Comparison of ENCODE assay signal across 8 cellular contexts in the genomic region with DNA sequence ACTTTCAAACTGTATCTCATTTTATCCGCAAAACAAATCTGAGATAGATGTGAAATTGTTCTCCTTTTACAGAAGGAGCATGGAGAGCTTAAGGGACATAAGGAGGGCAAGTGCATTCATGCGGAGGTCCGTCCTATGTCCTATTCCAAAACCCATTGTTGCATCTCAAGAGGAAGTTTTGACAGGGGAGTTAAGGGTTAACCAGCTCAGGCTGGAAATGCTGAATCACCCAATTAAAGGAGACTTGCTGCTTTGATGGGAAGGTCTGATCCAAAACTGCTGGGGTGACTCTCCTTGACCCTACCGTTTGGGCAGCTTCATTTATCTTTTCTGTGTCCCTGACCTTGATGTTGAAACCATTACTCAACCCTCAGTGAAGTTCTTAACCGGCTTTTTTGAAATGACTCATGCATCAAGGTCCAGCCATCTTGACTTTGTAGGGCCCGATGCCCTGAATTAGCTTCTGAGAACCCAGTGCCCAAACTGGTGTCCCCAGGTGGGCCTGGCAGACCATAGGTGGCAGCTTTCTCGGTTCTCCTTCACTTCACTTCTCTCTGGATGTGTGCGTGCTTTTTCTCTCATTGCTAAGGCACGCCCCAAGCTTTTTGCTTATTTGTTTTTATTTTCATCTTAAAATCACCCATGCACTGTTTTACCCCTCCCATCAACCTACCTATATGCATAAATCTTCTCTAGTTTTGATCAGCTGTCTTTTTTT. TPM values are rescaled to one million over a fixed set of nuclear protein-coding genes. Genes with fewer than 3 reads are reported as not detected.
A peak's percentile ranks its signal among the peaks of the same experiment; 100 is the strongest.
DNase-seq lines count a peak whose midpoint lies in the region; ATAC-seq and TF ChIP-seq lines count a peak whose summit lies in the region.

No MANE protein-coding gene starts in this region.

- peaks cover 13% of the 10 kb centered on the region for H3K4me1 Mint-ChIP-seq in osteocyte (ENCODE audit: unreplicated experiment)

- H3K9me3 Mint-ChIP-seq in osteocyte (ENCODE audit: unreplicated experiment) = peaks cover 9% of the 10 kb centered on the region

- no peaks in the 10 kb centered on the region for H3K27me3 Mint-ChIP-seq in osteocyte (ENCODE audit: unreplicated experiment)

- ATAC-seq in GM18511 (IDR thresholded peaks at IDR 0.05; ENCODE audit: unreplicated experiment) (peak; percentile 80), HG03103 (IDR thresholded peaks at IDR 0.05; ENCODE audit: low read depth, unreplicated experiment) (peak; percentile 68), HG03175 (IDR thresholded peaks at IDR 0.05; ENCODE audit: unreplicated experiment) (no peak)

- DNase-seq in SK-N-DZ (ENCODE audit: low spot score) (peak; percentile 84), iPS-NIHi7 (ENCODE audit: extremely low spot score) (peak; percentile 46), T-helper 9 cell (no peak), osteocyte (ENCODE audit: extremely low spot score, unreplicated experiment) (no peak), occipital lobe (lab: John Stamatoyannopoulos, UW) (no peak)

- no peak overlapping the region for H3K27ac Mint-ChIP-seq in osteocyte (ENCODE audit: unreplicated experiment)

- no peak overlapping the region for H3K4me3 Mint-ChIP-seq in osteocyte (ENCODE audit: unreplicated experiment)

- H3K36me3 Mint-ChIP-seq in osteocyte (ENCODE audit: unreplicated experiment) = peaks cover 8% of the 10 kb centered on the region

- TF ChIP-seq CTCF in osteocyte (IDR thresholded peaks at IDR 0.05) = no peak

RNA-seq across cellular contexts. Expression of a gene that starts 15.9 kb away (rescaled TPM):
- not detected in 2 replicates for polyA plus RNA-seq in SK-N-DZ (2014; cell fraction: cytosol; rRNA removed)
- not detected in 2 replicates for polyA plus RNA-seq in SK-N-DZ (2014; cell fraction: nucleus; rRNA removed)
- 0.11 and 0.29 TPM in 2 replicates for total RNA-seq in osteocyte
- total RNA-seq in occipital lobe = not detected

RNA-seq across cellular contexts. Expression of a gene that starts 43.9 kb away (rescaled TPM):
- 168 and 179 TPM in 2 replicates for polyA plus RNA-seq in SK-N-DZ (2014; cell fraction: cytosol; rRNA removed)
- polyA plus RNA-seq in SK-N-DZ (2014; cell fraction: nucleus; rRNA removed) = 93.1 and 127 TPM in 2 replicates
- total RNA-seq in osteocyte (157 and 163 TPM in 2 replicates), occipital lobe (167 TPM)

Comparison
In these comparisons a context has a peak if more than half of its experiments do, and no peak if none do; other contexts are left out.
1. DNase-seq: peak in SK-N-DZ (single experiment) and iPS-NIHi7 (single experiment); none in T-helper 9 cell (single experiment), osteocyte (single experiment) and occipital lobe (single experiment).